23 cellular contexts compared by ENCODE assay signal in genomic region chr9:72749276-72749675, GRCh38.
"Had no signal": no experiment of that assay in that cellular context is flagged by ENCODE, and none has a peak within 500 bp of the region (broad histone marks: within the 10 kb centered on the region; RNA-seq: fewer than 3 reads in every experiment).

No MANE protein-coding gene starts in this region.

- H3K4me3 ChIP-seq: body of pancreas, heart left ventricle, spleen, thoracic aorta, upper lobe of left lung had no signal

- H3K27me3 Mint-ChIP-seq: effector memory CD8-positive, alpha-beta T cell; progenitor cell of endocrine pancreas had no signal

- H3K36me3 ChIP-seq: heart left ventricle, spleen, thoracic aorta, upper lobe of left lung had no signal

- H3K9me3 ChIP-seq: body of pancreas, heart left ventricle, spleen, thoracic aorta, upper lobe of left lung had no signal

- H3K4me1 ChIP-seq: body of pancreas, heart left ventricle, spleen, upper lobe of left lung had no signal

- H3K4me3 Mint-ChIP-seq: activated CD8-positive, alpha-beta T cell treated with anti-CD3 and anti-CD28 coated beads, Interleukin-2, amount 10 ng/mL, durations not matched to agents 7 days and 5 days; activated naive CD4-positive, alpha-beta T cell treated with anti-CD3 and anti-CD28 coated beads, Interleukin-2, amount 50 U/mL, for 24 hours; activated T-helper 1 cell treated with anti-CD3 and anti-CD28 coated beads, Interleukin-12 subunit alpha, Interleukin-12 subunit beta, Interleukin-2, Interleukin-4 antibody, amounts not matched to agents 30 ng/mL and 10 ng/mL and 1 ng/mL, durations not matched to agents 14 hours and 24 hours and 36 hours; effector memory CD8-positive, alpha-beta T cell; naive B cell; neural crest cell; T-cell had no signal

- H3K27me3 ChIP-seq: body of pancreas, heart left ventricle, spleen, upper lobe of left lung had no signal

- H3K36me3 Mint-ChIP-seq: activated naive CD4-positive, alpha-beta T cell treated with anti-CD3 and anti-CD28 coated beads, Interleukin-2, amount 50 U/mL, for 24 hours; naive B cell; T-cell had no signal

- DNase-seq: activated CD4-positive, alpha-beta T cell treated with anti-CD3 and anti-CD28 coated beads for 1 hour; activated CD4-positive, alpha-beta T cell treated with anti-CD3 and anti-CD28 coated beads, Interleukin-2, amount 50 U/mL, for 1 hour; activated CD8-positive, alpha-beta T cell treated with anti-CD3 and anti-CD28 coated beads, Interleukin-2, amount 10 ng/mL, durations not matched to agents 7 days and 5 days; activated gamma-delta T cell; anterior cingulate cortex; body of pancreas; caudate nucleus; effector memory CD8-positive, alpha-beta T cell; heart left ventricle; kidney; mesendoderm; naive B cell; occipital lobe; spleen; stimulated activated CD4-positive, alpha-beta T cell treated with anti-CD3 and anti-CD28 coated beads, Interleukin-4, amount 100 ng/mL, for 1 hour; stimulated activated naive CD4-positive, alpha-beta T cell; T-cell; upper lobe of left lung had no signal

- H3K4me1 Mint-ChIP-seq: activated naive CD4-positive, alpha-beta T cell treated with anti-CD3 and anti-CD28 coated beads, Interleukin-2, amount 50 U/mL, for 24 hours; naive B cell; T-cell had no signal

- H3K27ac ChIP-seq: body of pancreas, heart left ventricle, spleen, thoracic aorta, upper lobe of left lung had no signal

- ATAC-seq: activated CD8-positive, alpha-beta T cell treated with anti-CD3 and anti-CD28 coated beads, Interleukin-2, amount 10 ng/mL, durations not matched to agents 7 days and 5 days; body of pancreas; effector memory CD8-positive, alpha-beta T cell; heart left ventricle; T-cell had no signal

- H3K9me3 Mint-ChIP-seq: activated naive CD4-positive, alpha-beta T cell treated with anti-CD3 and anti-CD28 coated beads, Interleukin-2, amount 50 U/mL, for 24 hours; activated T-helper 1 cell treated with anti-CD3 and anti-CD28 coated beads, Interleukin-12 subunit alpha, Interleukin-12 subunit beta, Interleukin-2, Interleukin-4 antibody, amounts not matched to agents 30 ng/mL and 10 ng/mL and 1 ng/mL, durations not matched to agents 14 hours and 24 hours and 36 hours; effector memory CD8-positive, alpha-beta T cell; neural crest cell; T-cell had no signal

- H3K27ac Mint-ChIP-seq: activated CD8-positive, alpha-beta T cell treated with anti-CD3 and anti-CD28 coated beads, Interleukin-2, amount 10 ng/mL, durations not matched to agents 7 days and 5 days; activated naive CD4-positive, alpha-beta T cell treated with anti-CD3 and anti-CD28 coated beads, Interleukin-2, amount 50 U/mL, for 24 hours; activated T-helper 1 cell treated with anti-CD3 and anti-CD28 coated beads, Interleukin-12 subunit alpha, Interleukin-12 subunit beta, Interleukin-2, Interleukin-4 antibody, amounts not matched to agents 30 ng/mL and 10 ng/mL and 1 ng/mL, durations not matched to agents 14 hours and 24 hours and 36 hours; effector memory CD8-positive, alpha-beta T cell; progenitor cell of endocrine pancreas; T-cell had no signal
